In the genomic region with DNA sequence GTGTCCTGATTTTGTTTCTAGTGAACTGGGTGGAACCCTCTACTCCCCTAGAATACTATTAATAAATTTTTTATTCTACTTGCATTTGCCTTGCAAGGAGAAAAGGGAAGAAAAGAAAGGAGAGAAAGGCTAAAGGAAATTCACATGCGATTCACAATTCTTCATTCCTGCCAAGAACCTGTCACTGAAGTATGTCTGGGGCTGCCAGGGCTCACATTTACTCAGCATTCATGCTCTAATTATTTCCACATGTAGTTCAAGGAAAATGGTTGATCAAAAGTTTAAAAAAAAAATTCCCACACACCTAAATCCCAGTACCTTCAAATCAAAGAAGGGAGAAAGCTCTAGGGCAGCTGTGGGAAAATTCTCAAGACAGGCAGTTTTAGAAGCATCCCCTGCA, we compare ENCODE assay signal across 12 cellular contexts. TPM values are rescaled to one million over a fixed set of nuclear protein-coding genes. Genes with fewer than 3 reads are reported as not detected.
DNase-seq lines count a peak whose midpoint lies in the region; ATAC-seq, FAIRE-seq and TF ChIP-seq lines count a peak whose summit lies in the region.
"Had no signal": no experiment of that assay in that cellular context is flagged by ENCODE, and none has a peak within 500 bp of the region (broad histone marks: within the 10 kb centered on the region; RNA-seq: fewer than 3 reads in every experiment).

No MANE protein-coding gene starts in this region.

- H3K9me3 ChIP-seq in neuronal stem cell (replicated peaks in 1 of 2; ENCODE audit: control insufficient read depth in 2 of 2, insufficient read depth in 1 of 2, low read depth in 1 of 2, low read length in 2 of 2): no peaks in the 10 kb centered on the region
- H3K9me3 ChIP-seq in lower lobe of right lung: no peaks in the 10 kb centered on the region
- H3K9me3 ChIP-seq in kidney (ENCODE audit: control insufficient read depth in 1 of 2, low read length in 2 of 2): no peaks in the 10 kb centered on the region

- H3K27me3 ChIP-seq in neuronal stem cell (ENCODE audit: control insufficient read depth in 3 of 3, insufficient read depth in 3 of 3, low read depth in 1 of 3, low read length in 3 of 3) (no peaks in the 10 kb centered on the region), lower lobe of right lung (ENCODE audit: low read depth) (no peaks in the 10 kb centered on the region)

- no peak overlapping the region for H3K4me3 ChIP-seq in neuronal stem cell (ENCODE audit: low read length in 2 of 2)
- no peak overlapping the region for H3K4me3 ChIP-seq in lower lobe of right lung
- no peak overlapping the region for H3K4me3 ChIP-seq in kidney (ENCODE audit: low read length in 2 of 2)

- H3K4me1 ChIP-seq in neuronal stem cell (ENCODE audit: control insufficient read depth in 2 of 2, insufficient read depth in 1 of 2, low read depth in 1 of 2, low read length in 2 of 2): peaks cover 8 to 26% of the 10 kb centered on the region in 2 donors
- peaks cover 42% of the 10 kb centered on the region for H3K4me1 ChIP-seq in lower lobe of right lung
- H3K4me1 ChIP-seq in kidney (ENCODE audit: control insufficient read depth in 1 of 2, insufficient read depth in 1 of 2, low read depth in 1 of 2, low read length in 2 of 2): peaks cover 5 to 22% of the 10 kb centered on the region in 2 donors

- no peak overlapping the region for H2AK5ac ChIP-seq in neuronal stem cell (ENCODE audit: low read depth, low read length)

- H3K4ac ChIP-seq in neuronal stem cell (ENCODE audit: low read length): no peak overlapping the region

- H4K91ac ChIP-seq in neuronal stem cell (ENCODE audit: low read depth, low read length, poor library complexity): no peak overlapping the region

- intact Hi-C loops in lower lobe of right lung (cut with DNase I): no loop called here
- intact Hi-C loops in kidney (cut with DNase I): no loop called here

- H2BK120ac ChIP-seq in neuronal stem cell (ENCODE audit: low read depth, low read length): no peak overlapping the region

- FAIRE-seq in kidney (lab: Jason Lieb, UNC): no peak

- H2BK5ac ChIP-seq in neuronal stem cell (ENCODE audit: low read length): no peak overlapping the region

- H3K79me1 ChIP-seq in neuronal stem cell (ENCODE audit: low read depth, low read length): peaks cover 2% of the 10 kb centered on the region

- H3K9ac ChIP-seq in neuronal stem cell (ENCODE audit: low read depth, low read length, poor library complexity): no peak overlapping the region
- no peak overlapping the region for H3K9ac ChIP-seq in kidney (ENCODE audit: low read length in 2 of 2)

- no peak for ATAC-seq in HG03520 (IDR thresholded peaks at IDR 0.05; ENCODE audit: unreplicated experiment)
- no peak for ATAC-seq in lower lobe of right lung
- ATAC-seq: activated CD4-positive, alpha-beta T cell treated with anti-CD3 and anti-CD28 coated beads for 36 hours had no signal

- no peak overlapping the region for H3K23ac ChIP-seq in neuronal stem cell (ENCODE audit: low read depth, low read length, poor library complexity)

- H3K27ac ChIP-seq in neuronal stem cell (replicated peaks; ENCODE audit: low read length) (no peak overlapping the region), lower lobe of right lung (no peak overlapping the region), kidney (ENCODE audit: low read depth in 2 of 2, low read length in 2 of 2) (no peak overlapping the region)

- no peak overlapping the region for H3K4me2 ChIP-seq in neuronal stem cell (ENCODE audit: insufficient read depth, low read length, poor library complexity, severe bottlenecking)

- H2BK12ac ChIP-seq in neuronal stem cell (ENCODE audit: low read length): no peak overlapping the region

- H2BK15ac ChIP-seq in neuronal stem cell (ENCODE audit: low read length): no peak overlapping the region

- TF ChIP-seq CTCF in lower lobe of right lung (IDR thresholded peaks at IDR 0.05) (no peak), kidney (IDR thresholded peaks at IDR 0.05; ENCODE audit: borderline replicate concordance, extremely low read depth, insufficient read depth) (no peak)

- WGBS in neuronal stem cell (ENCODE audit: extremely low coverage in 2 of 2, insufficient read length in 2 of 2, insufficient replicate concordance in 1 of 2), 2 donors: no CpG with 5 or more reads among the region's 1 CpG

- H2AFZ ChIP-seq in neuronal stem cell (ENCODE audit: low read length): no peak overlapping the region

- DNase-seq in AG20443 (ENCODE audit: low spot score): peak; percentile 73
- peak; percentile 85 for DNase-seq in amniotic epithelial cell (ENCODE audit: low read depth)
- peak; percentile 57 for DNase-seq in globus pallidus (ENCODE audit: low spot score)
- DNase-seq in pulmonary artery endothelial cell (ENCODE audit: low read depth, low spot score): peak; percentile 71
- no peak for DNase-seq in neuronal stem cell (ENCODE audit: low spot score)
- DNase-seq in lower lobe of right lung: no peak
- no peak for DNase-seq in kidney
- DNase-seq: activated CD4-positive, alpha-beta T cell treated with anti-CD3 and anti-CD28 coated beads for 36 hours; CD4-positive, CD25-positive, alpha-beta regulatory T cell; KG1; SHP77 had no signal

- H3K18ac ChIP-seq in neuronal stem cell (ENCODE audit: low read length): no peak overlapping the region

- H3K36me3 ChIP-seq in neuronal stem cell (replicated peaks in 1 of 2; ENCODE audit: control insufficient read depth in 2 of 2, insufficient read depth in 2 of 2, low read length in 2 of 2): peaks cover 4 to 24% of the 10 kb centered on the region in 2 donors
- no peaks in the 10 kb centered on the region for H3K36me3 ChIP-seq in lower lobe of right lung
- no peaks in the 10 kb centered on the region for H3K36me3 ChIP-seq in kidney (ENCODE audit: control insufficient read depth in 1 of 2, insufficient read depth in 2 of 2, low read length in 2 of 2)

- H4K8ac ChIP-seq in neuronal stem cell (ENCODE audit: low read depth, low read length): no peak overlapping the region

- H3K14ac ChIP-seq in neuronal stem cell (ENCODE audit: low read length): no peak overlapping the region

RNA-seq across cellular contexts. Expression of a gene that starts 24.9 kb away (rescaled TPM):
- total RNA-seq in pulmonary artery endothelial cell (517 and 690 TPM in 2 replicates), lower lobe of right lung (233 TPM), kidney (193 TPM)
- polyA plus RNA-seq in neuronal stem cell (2013, experiment 1 of 2): 246 TPM
- 254 TPM for polyA plus RNA-seq in neuronal stem cell (2013, experiment 2 of 2)
- polyA plus RNA-seq in kidney (ENCODE audit: insufficient read depth, low read depth, low replicate concordance): 31.1 TPM
- polyA plus RNA-seq: CD4-positive, CD25-positive, alpha-beta regulatory T cell had no signal

Comparison
In these comparisons a context has a peak if more than half of its experiments do, and no peak if none do; other contexts are left out.
1. DNase-seq: peak in AG20443 (single experiment), amniotic epithelial cell (single experiment), globus pallidus (single experiment) and pulmonary artery endothelial cell (single experiment); none in neuronal stem cell (single experiment), lower lobe of right lung (single experiment) and kidney (single experiment).